In the genomic region with DNA sequence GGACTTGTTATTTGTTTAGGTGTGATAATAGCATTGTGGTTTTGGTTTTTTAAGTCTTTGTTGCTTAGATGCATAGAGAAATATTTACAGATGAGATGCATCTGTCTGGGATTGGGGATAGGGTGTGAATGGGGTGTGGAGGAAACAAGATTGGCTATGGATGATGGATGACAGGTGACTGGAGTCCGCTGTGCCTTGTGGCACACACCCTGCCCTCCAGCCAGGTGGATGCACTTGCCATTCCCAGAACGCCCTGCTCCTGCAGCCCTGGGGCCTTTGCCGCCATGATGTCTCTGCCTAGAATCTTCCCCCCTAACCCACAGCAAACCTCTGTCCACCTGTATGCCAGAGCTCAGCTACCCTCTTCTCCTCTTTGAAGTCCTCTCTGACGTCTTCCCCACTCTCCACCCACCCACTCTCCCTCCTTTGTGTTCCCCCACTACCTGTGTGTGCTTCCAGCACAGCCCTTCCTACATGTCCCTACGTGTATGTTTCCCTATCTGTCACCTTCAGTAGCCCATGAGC, we compare ENCODE assay signal across 9 cellular contexts.
A peak's percentile ranks its signal among the peaks of the same experiment; 100 is the strongest.
DNase-seq lines count a peak whose midpoint lies in the region; ATAC-seq and TF ChIP-seq lines count a peak whose summit lies in the region.
"Had no signal": no experiment of that assay in that cellular context is flagged by ENCODE, and none has a peak within 500 bp of the region (broad histone marks: within the 10 kb centered on the region; RNA-seq: fewer than 3 reads in every experiment).

No MANE protein-coding gene starts in this region.

- H3K4me1 ChIP-seq in BLaER1 = peaks cover 22% of the 10 kb centered on the region

- no peaks in the 10 kb centered on the region for H3K9me2 ChIP-seq in SU-DHL-6 (replicated peaks; ENCODE audit: insufficient read depth, low read length)

- H3K36me3 Mint-ChIP-seq in memory B cell = no peaks in the 10 kb centered on the region

- no peaks in the 10 kb centered on the region for H3K9me3 Mint-ChIP-seq in memory B cell

- TF ChIP-seq CTCF in GM12865 (IDR thresholded peaks at IDR 0.05; ENCODE audit: insufficient read depth, low read depth, low read length, missing control alignments) (no peak), SU-DHL-6 (IDR thresholded peaks at IDR 0.05; ENCODE audit: insufficient read depth, low read length, poor library complexity, severe bottlenecking) (no peak)

- no peaks in the 10 kb centered on the region for H3K79me2 ChIP-seq in SU-DHL-6 (ENCODE audit: insufficient read depth, low read length)

- H3K4me3 Mint-ChIP-seq in memory B cell = peak overlapping the region; percentile 79

- H3F3A ChIP-seq in SU-DHL-6 (ENCODE audit: insufficient read depth) = no peaks in the 10 kb centered on the region

- no peak for ATAC-seq in memory B cell (ENCODE audit: low read depth)
- ATAC-seq in GM19324 (IDR thresholded peaks at IDR 0.05; ENCODE audit: low FRiP score, unreplicated experiment) = no peak

- H3K27ac ChIP-seq in BLaER1 (no peak overlapping the region), SU-DHL-6 (ENCODE audit: low read depth, low read length) (no peak overlapping the region)

- H3K27me3 Mint-ChIP-seq in memory B cell = peaks cover 2% of the 10 kb centered on the region

- no peak overlapping the region; the same call in 1 of the 2 replicates for H3K9ac ChIP-seq in BLaER1
- peak overlapping the region; percentile 37; the same call in 1 of the 2 replicates for H3K9ac ChIP-seq in SU-DHL-6 (ENCODE audit: low read length)

- peaks cover 18% of the 10 kb centered on the region for H3K4me1 Mint-ChIP-seq in memory B cell

- H3K9me3 ChIP-seq in BLaER1 (no peaks in the 10 kb centered on the region), SU-DHL-6 (ENCODE audit: insufficient read depth, low read length) (no peaks in the 10 kb centered on the region)
- H3K9me3 ChIP-seq: heart right ventricle had no signal

- no peak for DNase-seq in GM12865 (ENCODE audit: low read depth)
- DNase-seq in memory B cell (ENCODE audit: low spot score in 2 of 2) = no peak
- DNase-seq in glomerular visceral epithelial cell (ENCODE audit: extremely low spot score) = no peak
- DNase-seq in amygdala (lab: John Stamatoyannopoulos, UW) = no peak
- DNase-seq in activated CD4-positive, CD25-positive, alpha-beta regulatory T cell (lab: John Stamatoyannopoulos, UW) = no peak

- H2AFZ ChIP-seq in SU-DHL-6 (ENCODE audit: low read depth, low read length, severe bottlenecking) = peak overlapping the region; percentile 81

- H3K4me2 ChIP-seq in BLaER1 (peak overlapping the region; percentile 85), SU-DHL-6 (ENCODE audit: low read depth, low read length, poor library complexity, severe bottlenecking) (peak overlapping the region; percentile 49)

- no peaks in the 10 kb centered on the region for H4K20me1 ChIP-seq in BLaER1
- H4K20me1 ChIP-seq in SU-DHL-6 (ENCODE audit: low read depth, low read length) = no peaks in the 10 kb centered on the region

- H3K36me3 ChIP-seq in BLaER1 (no peaks in the 10 kb centered on the region), SU-DHL-6 (ENCODE audit: low read length) (no peaks in the 10 kb centered on the region)
- H3K36me3 ChIP-seq: heart right ventricle had no signal

- H3K4me3 ChIP-seq in BLaER1 = no peak overlapping the region
- peak overlapping the region; percentile 13; the same call in 1 of the 2 replicates for H3K4me3 ChIP-seq in GM12865 (ENCODE audit: low read depth, low read length)
- H3K4me3 ChIP-seq in SU-DHL-6 (ENCODE audit: insufficient read depth, low read length, poor library complexity, severe bottlenecking) = no peak overlapping the region

- H3K27me3 ChIP-seq in BLaER1 (no peaks in the 10 kb centered on the region), SU-DHL-6 (ENCODE audit: low read length) (no peaks in the 10 kb centered on the region)
- H3K27me3 ChIP-seq: heart right ventricle had no signal

- no peak overlapping the region for H3K27ac Mint-ChIP-seq in memory B cell
